In the genomic region with DNA sequence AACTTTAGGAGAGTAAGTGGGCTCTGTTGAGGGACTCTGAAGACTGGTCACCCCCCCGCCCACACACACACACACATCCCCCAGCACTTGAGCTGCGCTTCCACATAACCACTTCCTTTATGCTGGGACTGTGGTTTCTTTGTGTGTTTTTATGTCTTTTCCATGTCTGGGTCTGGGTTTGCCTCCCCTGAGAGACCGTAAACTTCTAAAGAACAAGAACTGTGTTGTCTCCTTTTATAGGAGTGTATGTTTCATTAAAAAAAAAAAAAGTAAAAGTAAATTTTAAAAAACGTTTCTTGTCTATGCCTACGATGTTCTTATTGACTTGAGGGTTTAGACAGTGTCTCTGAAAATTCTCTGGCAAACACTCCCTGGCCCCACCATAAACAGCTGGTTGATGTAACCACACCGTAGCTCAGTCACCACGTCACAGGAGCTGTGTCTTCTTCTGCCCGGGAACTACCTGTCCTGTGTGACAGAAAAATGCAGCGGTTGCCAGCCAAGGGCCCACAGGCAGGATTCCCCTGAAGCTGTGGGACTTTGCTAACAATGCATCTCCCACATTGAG, we compare ENCODE assay signal across 1 cellular context.
TF ChIP-seq lines count a peak whose summit lies in the region.

No MANE protein-coding gene starts in this region.

TF ChIP-seq in K562, 482 proteins besides CTCF, POLR2A, EP300 and RAD21 (continued from another document):
- no peak for TF ChIP-seq SNAPC5 (CRISPR knock-in tag; IDR thresholded peaks at IDR 0.05)
- TF ChIP-seq SIN3A (IDR thresholded peaks at IDR 0.05; ENCODE audit: borderline replicate concordance in 2 of 2, control insufficient read depth in 1 of 2, low read depth in 2 of 2, low read length in 2 of 2) = no peak
- TF ChIP-seq L3MBTL2 (IDR thresholded peaks at IDR 0.05) = no peak
- no peak for TF ChIP-seq ZNF431 (CRISPR knock-in tag; IDR thresholded peaks at IDR 0.05)
- peak; percentile 34; the same call in 1 of the 2 replicates for TF ChIP-seq GABPA (tag; conservative IDR thresholded peaks at IDR 0.05; ENCODE audit: low read depth)
- TF ChIP-seq, protein P1, sequence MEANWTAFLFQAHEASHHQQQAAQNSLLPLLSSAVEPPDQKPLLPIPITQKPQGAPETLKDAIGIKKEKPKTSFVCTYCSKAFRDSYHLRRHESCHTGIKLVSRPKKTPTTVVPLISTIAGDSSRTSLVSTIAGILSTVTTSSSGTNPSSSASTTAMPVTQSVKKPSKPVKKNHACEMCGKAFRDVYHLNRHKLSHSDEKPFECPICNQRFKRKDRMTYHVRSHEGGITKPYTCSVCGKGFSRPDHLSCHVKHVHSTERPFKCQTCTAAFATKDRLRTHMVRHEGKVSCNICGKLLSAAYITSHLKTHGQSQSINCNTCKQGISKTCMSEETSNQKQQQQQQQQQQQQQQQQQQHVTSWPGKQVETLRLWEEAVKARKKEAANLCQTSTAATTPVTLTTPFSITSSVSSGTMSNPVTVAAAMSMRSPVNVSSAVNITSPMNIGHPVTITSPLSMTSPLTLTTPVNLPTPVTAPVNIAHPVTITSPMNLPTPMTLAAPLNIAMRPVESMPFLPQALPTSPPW (CRISPR knock-in tag; IDR thresholded peaks at IDR 0.05) = peak; percentile 62; the same call in 1 of the 2 replicates
- no peak for TF ChIP-seq ZZZ3 (IDR thresholded peaks at IDR 0.05)
TF ChIP-seq in K562: peak in this region for 3.
